In the genomic region with DNA sequence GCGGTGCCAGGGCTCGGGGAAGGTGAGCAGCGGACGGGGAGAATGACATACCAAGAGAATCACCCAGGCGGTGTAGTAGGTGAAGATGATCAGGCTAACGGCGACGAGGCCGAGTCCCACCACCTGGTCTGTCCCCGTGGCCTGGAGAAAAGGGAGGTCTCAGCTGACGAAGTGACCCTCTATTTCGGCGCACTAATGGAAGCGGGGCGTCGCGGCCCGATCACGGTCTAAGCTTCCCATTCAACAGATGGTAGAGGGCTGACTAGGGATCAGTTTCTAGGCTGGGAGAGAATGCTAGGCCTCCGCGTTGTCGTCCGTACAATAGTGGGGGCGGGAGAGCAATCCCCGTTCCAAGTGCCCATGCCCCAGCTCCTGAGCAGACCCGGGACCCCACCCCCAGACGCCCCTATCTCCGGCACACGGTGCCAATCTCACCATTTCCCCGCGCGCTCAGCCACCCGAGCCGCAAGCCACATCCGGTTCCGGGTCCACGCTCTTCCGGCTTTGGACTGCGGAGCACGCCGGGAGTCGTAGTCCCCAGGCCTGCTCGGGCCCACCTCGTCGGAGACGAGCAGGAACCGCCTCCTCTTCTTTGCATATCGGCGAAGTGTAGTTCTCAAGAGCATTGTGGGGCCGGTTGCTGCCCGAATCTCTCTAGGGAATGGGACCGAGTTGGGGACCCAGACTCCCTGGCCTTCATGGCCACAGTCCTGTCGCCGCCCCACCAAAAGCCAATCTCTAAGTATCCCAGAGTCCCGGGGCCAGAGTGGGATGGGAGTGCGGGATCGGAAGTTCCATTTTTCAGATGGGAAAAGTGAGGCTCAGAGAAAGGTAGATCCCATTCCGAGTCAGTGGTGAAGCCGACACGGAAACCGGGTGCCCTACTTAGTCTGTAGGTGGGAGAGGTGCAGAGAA, we compare ENCODE assay signal across 1 cellular context.
TF ChIP-seq lines count a peak whose summit lies in the region.

A gene with protein sequence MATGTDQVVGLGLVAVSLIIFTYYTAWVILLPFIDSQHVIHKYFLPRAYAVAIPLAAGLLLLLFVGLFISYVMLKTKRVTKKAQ (minus strand): TSS at position 472 of the 915 bp plus-strand sequence. CDS start 34 bp downstream, at position 438.

TF ChIP-seq in HepG2, 621 proteins besides CTCF, POLR2A, EP300 and RAD21 (continued from another document and continues in another):
- no peak for TF ChIP-seq RERE (CRISPR knock-in tag; IDR thresholded peaks at IDR 0.05; ENCODE audit: low read depth)
- no peak for TF ChIP-seq LRRFIP1 (CRISPR knock-in tag; conservative IDR thresholded peaks at IDR 0.05)
- no peak for TF ChIP-seq ZNF33B (CRISPR knock-in tag; IDR thresholded peaks at IDR 0.05)
- no peak for TF ChIP-seq GRHL1 (CRISPR knock-in tag; conservative IDR thresholded peaks at IDR 0.05)
- peak; percentile 63 for TF ChIP-seq ZNF781 (CRISPR knock-in tag; IDR thresholded peaks at IDR 0.05; ENCODE audit: borderline replicate concordance, not compliant biosample characterization)
- no peak for TF ChIP-seq CENPBD1 (CRISPR knock-in tag; IDR thresholded peaks at IDR 0.05; ENCODE audit: borderline replicate concordance, low read depth)
- TF ChIP-seq, protein P1, sequence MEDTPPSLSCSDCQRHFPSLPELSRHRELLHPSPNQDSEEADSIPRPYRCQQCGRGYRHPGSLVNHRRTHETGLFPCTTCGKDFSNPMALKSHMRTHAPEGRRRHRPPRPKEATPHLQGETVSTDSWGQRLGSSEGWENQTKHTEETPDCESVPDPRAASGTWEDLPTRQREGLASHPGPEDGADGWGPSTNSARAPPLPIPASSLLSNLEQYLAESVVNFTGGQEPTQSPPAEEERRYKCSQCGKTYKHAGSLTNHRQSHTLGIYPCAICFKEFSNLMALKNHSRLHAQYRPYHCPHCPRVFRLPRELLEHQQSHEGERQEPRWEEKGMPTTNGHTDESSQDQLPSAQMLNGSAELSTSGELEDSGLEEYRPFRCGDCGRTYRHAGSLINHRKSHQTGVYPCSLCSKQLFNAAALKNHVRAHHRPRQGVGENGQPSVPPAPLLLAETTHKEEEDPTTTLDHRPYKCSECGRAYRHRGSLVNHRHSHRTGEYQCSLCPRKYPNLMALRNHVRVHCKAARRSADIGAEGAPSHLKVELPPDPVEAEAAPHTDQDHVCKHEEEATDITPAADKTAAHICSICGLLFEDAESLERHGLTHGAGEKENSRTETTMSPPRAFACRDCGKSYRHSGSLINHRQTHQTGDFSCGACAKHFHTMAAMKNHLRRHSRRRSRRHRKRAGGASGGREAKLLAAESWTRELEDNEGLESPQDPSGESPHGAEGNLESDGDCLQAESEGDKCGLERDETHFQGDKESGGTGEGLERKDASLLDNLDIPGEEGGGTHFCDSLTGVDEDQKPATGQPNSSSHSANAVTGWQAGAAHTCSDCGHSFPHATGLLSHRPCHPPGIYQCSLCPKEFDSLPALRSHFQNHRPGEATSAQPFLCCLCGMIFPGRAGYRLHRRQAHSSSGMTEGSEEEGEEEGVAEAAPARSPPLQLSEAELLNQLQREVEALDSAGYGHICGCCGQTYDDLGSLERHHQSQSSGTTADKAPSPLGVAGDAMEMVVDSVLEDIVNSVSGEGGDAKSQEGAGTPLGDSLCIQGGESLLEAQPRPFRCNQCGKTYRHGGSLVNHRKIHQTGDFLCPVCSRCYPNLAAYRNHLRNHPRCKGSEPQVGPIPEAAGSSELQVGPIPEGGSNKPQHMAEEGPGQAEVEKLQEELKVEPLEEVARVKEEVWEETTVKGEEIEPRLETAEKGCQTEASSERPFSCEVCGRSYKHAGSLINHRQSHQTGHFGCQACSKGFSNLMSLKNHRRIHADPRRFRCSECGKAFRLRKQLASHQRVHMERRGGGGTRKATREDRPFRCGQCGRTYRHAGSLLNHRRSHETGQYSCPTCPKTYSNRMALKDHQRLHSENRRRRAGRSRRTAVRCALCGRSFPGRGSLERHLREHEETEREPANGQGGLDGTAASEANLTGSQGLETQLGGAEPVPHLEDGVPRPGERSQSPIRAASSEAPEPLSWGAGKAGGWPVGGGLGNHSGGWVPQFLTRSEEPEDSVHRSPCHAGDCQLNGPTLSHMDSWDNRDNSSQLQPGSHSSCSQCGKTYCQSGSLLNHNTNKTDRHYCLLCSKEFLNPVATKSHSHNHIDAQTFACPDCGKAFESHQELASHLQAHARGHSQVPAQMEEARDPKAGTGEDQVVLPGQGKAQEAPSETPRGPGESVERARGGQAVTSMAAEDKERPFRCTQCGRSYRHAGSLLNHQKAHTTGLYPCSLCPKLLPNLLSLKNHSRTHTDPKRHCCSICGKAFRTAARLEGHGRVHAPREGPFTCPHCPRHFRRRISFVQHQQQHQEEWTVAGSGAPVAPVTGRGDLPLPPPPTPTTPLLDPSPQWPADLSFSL (CRISPR knock-in tag; IDR thresholded peaks at IDR 0.05): no peak
- TF ChIP-seq ATF1 (CRISPR knock-in tag; IDR thresholded peaks at IDR 0.05): peak; percentile 58; the same call in 1 of the 2 replicates
- no peak for TF ChIP-seq TRIM24 (CRISPR knock-in tag; IDR thresholded peaks at IDR 0.05)
- no peak for TF ChIP-seq ELK4 (CRISPR knock-in tag; IDR thresholded peaks at IDR 0.05; ENCODE audit: borderline replicate concordance)
- no peak for TF ChIP-seq ZSCAN22 (CRISPR knock-in tag; IDR thresholded peaks at IDR 0.05)
- no peak for TF ChIP-seq NCOR1 (IDR thresholded peaks at IDR 0.05; ENCODE audit: borderline replicate concordance, low read length)
- no peak for TF ChIP-seq CC2D1A (CRISPR knock-in tag; IDR thresholded peaks at IDR 0.05)
- no peak for TF ChIP-seq KAT2B (IDR thresholded peaks at IDR 0.05; ENCODE audit: borderline replicate concordance, low read depth, low read length)
- TF ChIP-seq ZFP91 (CRISPR knock-in tag; IDR thresholded peaks at IDR 0.05; ENCODE audit: borderline replicate concordance): peak; percentile 64; the same call in 1 of the 2 replicates
- TF ChIP-seq HNRNPK (IDR thresholded peaks at IDR 0.05; ENCODE audit: low read depth, low read length, poor library complexity, severe bottlenecking): peak; percentile 19
- TF ChIP-seq ZNF260 (CRISPR knock-in tag; IDR thresholded peaks at IDR 0.05; ENCODE audit: borderline replicate concordance, low read depth): no peak
- TF ChIP-seq HOXA9 (CRISPR knock-in tag; IDR thresholded peaks at IDR 0.05; ENCODE audit: borderline replicate concordance): no peak
- no peak for TF ChIP-seq HBP1 (CRISPR knock-in tag; IDR thresholded peaks at IDR 0.05; ENCODE audit: low read depth)
- no peak for TF ChIP-seq WIZ (CRISPR knock-in tag; IDR thresholded peaks at IDR 0.05)
- no peak for TF ChIP-seq ZNF839 (CRISPR knock-in tag; IDR thresholded peaks at IDR 0.05; ENCODE audit: borderline replicate concordance)
- TF ChIP-seq CBX2 (IDR thresholded peaks at IDR 0.05; ENCODE audit: low read depth, low read length): no peak
- no peak for TF ChIP-seq CBX2 (CRISPR knock-in tag; IDR thresholded peaks at IDR 0.05; ENCODE audit: low read depth)
- no peak; the same call in 1 of the 2 replicates for TF ChIP-seq ZNF263 (CRISPR knock-in tag; IDR thresholded peaks at IDR 0.05)
- TF ChIP-seq IRF1 (CRISPR knock-in tag; IDR thresholded peaks at IDR 0.05; ENCODE audit: low read depth): no peak
